8 cellular contexts compared by ENCODE assay signal in the genomic region with DNA sequence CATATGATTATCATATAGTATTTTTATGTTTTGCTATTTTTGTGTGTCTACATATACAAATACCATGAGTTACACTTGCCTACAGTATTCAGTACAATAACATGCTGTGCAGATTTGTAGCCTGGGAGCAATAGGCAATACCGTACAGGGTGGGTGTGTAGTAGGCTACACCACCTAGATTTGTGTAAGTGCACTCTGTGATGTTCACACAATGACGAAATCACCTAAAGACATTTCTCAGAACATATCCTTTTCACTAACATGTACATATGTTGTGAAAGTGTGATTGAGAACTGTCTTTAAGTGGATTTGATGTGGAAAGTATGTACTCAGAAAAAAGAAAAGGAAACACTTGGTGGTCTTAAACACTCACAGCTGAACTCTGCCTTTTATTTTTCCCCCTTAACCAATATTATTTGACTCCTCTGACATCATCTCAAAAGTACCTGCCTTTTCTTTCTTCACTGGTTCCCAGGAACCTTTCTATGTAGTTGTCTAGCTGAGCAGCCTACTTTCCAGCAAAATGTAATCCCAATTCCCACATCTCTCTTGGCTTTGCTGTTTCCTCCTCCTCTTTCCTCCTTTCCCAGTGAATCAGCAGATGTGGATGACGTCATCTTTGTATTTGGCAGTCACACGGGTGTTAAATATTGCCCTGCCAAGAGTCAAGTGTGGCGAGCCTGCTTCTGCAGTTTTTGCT. TPM values are rescaled to one million over a fixed set of nuclear protein-coding genes. Genes with fewer than 3 reads are reported as not detected.
DNase-seq lines count a peak whose midpoint lies in the region; ATAC-seq and TF ChIP-seq lines count a peak whose summit lies in the region.

No MANE protein-coding gene starts in this region.

- no peak overlapping the region for H3K27ac ChIP-seq in endodermal cell (ENCODE audit: low read depth, low read length)
- no peak overlapping the region for H3K27ac ChIP-seq in effector memory CD4-positive, alpha-beta T cell (ENCODE audit: insufficient read depth, low read length, poor library complexity, severe bottlenecking)

- H3K4me1 Mint-ChIP-seq in endodermal cell (peaks cover 4% of the 10 kb centered on the region), natural killer cell (no peaks in the 10 kb centered on the region)

- H3K27ac Mint-ChIP-seq in endodermal cell (peak overlapping the region; percentile 45), natural killer cell (no peak overlapping the region)

- no peaks in the 10 kb centered on the region for H3K27me3 ChIP-seq in endodermal cell (ENCODE audit: control insufficient read depth, insufficient read depth, low read length, poor library complexity, severe bottlenecking)
- H3K27me3 ChIP-seq in effector memory CD4-positive, alpha-beta T cell (replicated peaks; ENCODE audit: control insufficient read depth, insufficient read depth, low read length, poor library complexity, severe bottlenecking): no peaks in the 10 kb centered on the region

- no peak overlapping the region for H3K4me3 ChIP-seq in endodermal cell (ENCODE audit: low read length)
- H3K4me3 ChIP-seq in effector memory CD4-positive, alpha-beta T cell (ENCODE audit: insufficient read depth, low read depth, low read length, poor library complexity, severe bottlenecking): no peak overlapping the region

- intact Hi-C loops in natural killer cell (cut with micrococcal nuclease): no loop called here

- WGBS in endodermal cell (ENCODE audit: insufficient coverage in 1 of 2, insufficient read length in 1 of 2), 2 experiments: 68 to 76% methylated on average over 3 to 4 of the region's 5 CpGs

- TF ChIP-seq CTCF in endodermal cell (conservative IDR thresholded peaks at IDR 0.05) (no peak), natural killer cell (IDR thresholded peaks at IDR 0.05) (no peak)

- no peaks in the 10 kb centered on the region for H3K4me1 ChIP-seq in endodermal cell (ENCODE audit: control insufficient read depth, insufficient read depth, low read length)
- no peaks in the 10 kb centered on the region for H3K4me1 ChIP-seq in effector memory CD4-positive, alpha-beta T cell (ENCODE audit: control insufficient read depth, insufficient read depth, low read length, poor library complexity, severe bottlenecking)

- ATAC-seq in natural killer cell (no peak), HG03095 (IDR thresholded peaks at IDR 0.05; ENCODE audit: unreplicated experiment) (no peak)

- no peaks in the 10 kb centered on the region for H3K27me3 Mint-ChIP-seq in endodermal cell (ENCODE audit: insufficient read depth)
- peaks cover 7 to 10% of the 10 kb centered on the region in 2 donors for H3K27me3 Mint-ChIP-seq in natural killer cell (ENCODE audit: low read depth in 2 of 2)

- no peaks in the 10 kb centered on the region for H3K9me3 ChIP-seq in endodermal cell (ENCODE audit: control insufficient read depth, low read length)
- no peaks in the 10 kb centered on the region for H3K9me3 ChIP-seq in effector memory CD4-positive, alpha-beta T cell (ENCODE audit: control insufficient read depth, low read length)

- no peaks in the 10 kb centered on the region for H3K36me3 Mint-ChIP-seq in endodermal cell (ENCODE audit: low read depth)
- no peaks in the 10 kb centered on the region for H3K36me3 Mint-ChIP-seq in natural killer cell

- H3K9me3 Mint-ChIP-seq in endodermal cell (no peaks in the 10 kb centered on the region), natural killer cell (no peaks in the 10 kb centered on the region)

- DNase-seq in DMS79 (lab: John Stamatoyannopoulos, UW) (peak; percentile 67), NCI-H460 (ENCODE audit: extremely low read depth, low read depth) (peak; percentile 86), endodermal cell (no peak), midbrain (lab: John Stamatoyannopoulos, UW) (peak; percentile 64), OCI-M2 (lab: John Stamatoyannopoulos, UW; ENCODE audit: unreplicated experiment) (no peak), natural killer cell (no peak)
- DNase-seq in effector memory CD4-positive, alpha-beta T cell: no peak

- no peak overlapping the region for H3K9ac ChIP-seq in endodermal cell (ENCODE audit: extremely low read depth, low read length, poor library complexity, severe bottlenecking)

- no peak overlapping the region for H3K4me3 Mint-ChIP-seq in endodermal cell
- H3K4me3 Mint-ChIP-seq in natural killer cell: no peak overlapping the region

- no peaks in the 10 kb centered on the region for H3K36me3 ChIP-seq in endodermal cell (ENCODE audit: control insufficient read depth, insufficient read depth, low read length)
- H3K36me3 ChIP-seq in effector memory CD4-positive, alpha-beta T cell (ENCODE audit: control insufficient read depth, insufficient read depth, low read length): no peaks in the 10 kb centered on the region

RNA-seq across cellular contexts. Expression of a gene that starts 47.7 kb away (rescaled TPM):
- 9.6 and 11.9 TPM in 2 replicates for total RNA-seq in NCI-H460 (2014; rRNA removed; shearing (Covaris generic))
- polyA plus RNA-seq in NCI-H460 (2014; cell fraction: nucleus; rRNA removed): 5.6 and 9.9 TPM in 2 replicates
- total RNA-seq in endodermal cell (1 to 10 TPM; 3.4 to 3.6 TPM), natural killer cell (not detected)
- polyA plus RNA-seq in endodermal cell (2013, experiment 1 of 2): 8.3 TPM
- polyA plus RNA-seq in endodermal cell (2013, experiment 2 of 2): 7.9 TPM

Comparison
In these comparisons a context has a peak if more than half of its experiments do, and no peak if none do; other contexts are left out.
1. DNase-seq: peak in DMS79 (single experiment), NCI-H460 (single experiment) and midbrain (single experiment); none in endodermal cell (single experiment), effector memory CD4-positive, alpha-beta T cell (0 of 3), OCI-M2 (single experiment) and natural killer cell (single experiment).
2. RNA of a gene that starts 47.7 kb away (total RNA-seq): 9.6 to 11.9 TPM in NCI-H460 and 3.4 to 3.6 TPM in endodermal cell; not detected in natural killer cell; every median in the first group is over 4 times any median in the second.